Comparison of ENCODE assay signal across 2 cellular contexts in genomic region chrX:12881914-12882313, GRCh38.
TF ChIP-seq lines count a peak whose summit lies in the region.

No MANE protein-coding gene starts in this region.

TF ChIP-seq in A549, 52 proteins besides CTCF, POLR2A, EP300 and RAD21 (continued from another document):
- TF ChIP-seq, protein P1, sequence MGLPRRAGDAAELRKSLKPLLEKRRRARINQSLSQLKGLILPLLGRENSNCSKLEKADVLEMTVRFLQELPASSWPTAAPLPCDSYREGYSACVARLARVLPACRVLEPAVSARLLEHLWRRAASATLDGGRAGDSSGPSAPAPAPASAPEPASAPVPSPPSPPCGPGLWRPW (IDR thresholded peaks at IDR 0.05) = no peak
- TF ChIP-seq ATOH8 (CRISPR knock-in tag; IDR thresholded peaks at IDR 0.05; ENCODE audit: low read depth) (no peak), NR3C1 (IDR thresholded peaks at IDR 0.05) (no peak), RARB (CRISPR knock-in tag; IDR thresholded peaks at IDR 0.05) (no peak), ZNF302 (CRISPR knock-in tag; IDR thresholded peaks at IDR 0.05) (no peak), CHD2 (IDR thresholded peaks at IDR 0.05; ENCODE audit: low read length, partially characterized antibody) (no peak), BHLHE40 (IDR thresholded peaks at IDR 0.05; ENCODE audit: low read depth, low read length) (no peak), PBX3 (IDR thresholded peaks at IDR 0.05) (no peak), ZFP36 (IDR thresholded peaks at IDR 0.05; ENCODE audit: borderline replicate concordance, partially characterized antibody) (no peak), CHD4 (IDR thresholded peaks at IDR 0.05; ENCODE audit: borderline replicate concordance) (no peak)

TF ChIP-seq in GM12878, 131 proteins besides CTCF, POLR2A, EP300 and RAD21 (continued from another document):
- peak in 1 of 2 experiments; percentile 20; a peak in 1 of 4 replicates for TF ChIP-seq IKZF2 (IDR thresholded peaks at IDR 0.05)
- TF ChIP-seq RUNX3 (IDR thresholded peaks at IDR 0.05; ENCODE audit: low read length) = 0 out of 2 replicates have a peak, but pooled peaks have one; percentile 6
